ENCODE assay signal across 6 cellular contexts in genomic region chr14:54223978-54224377, GRCh38.
"Had no signal": no experiment of that assay in that cellular context is flagged by ENCODE, and none has a peak within 500 bp of the region (broad histone marks: within the 10 kb centered on the region; RNA-seq: fewer than 3 reads in every experiment).

No MANE protein-coding gene starts in this region.

- ATAC-seq: HepG2 had no signal

- DNase-seq: GM23248, GOT3, H7, KBM-7 had no signal

- H3K36me3 Mint-ChIP-seq: IgD-negative memory B cell had no signal

- H3K4me3 Mint-ChIP-seq: IgD-negative memory B cell had no signal

- FAIRE-seq: HepG2 had no signal

- H3K27ac Mint-ChIP-seq: IgD-negative memory B cell had no signal
